Comparison of ENCODE assay signal across 8 cellular contexts in genomic region chr16:30956601-30957455, GRCh38. TPM values are rescaled to one million over a fixed set of nuclear protein-coding genes. Genes with fewer than 3 reads are reported as not detected.
DNase-seq lines count a peak whose midpoint lies in the region; ATAC-seq and TF ChIP-seq lines count a peak whose summit lies in the region.

No MANE protein-coding gene starts in this region.

- 28% methylated on average over 42 of the region's 42 CpGs for WGBS in right cardiac atrium

- H3K27me3 ChIP-seq in H7 (ENCODE audit: control insufficient read depth, insufficient read depth, low read length) (no peaks in the 10 kb centered on the region), right cardiac atrium (ENCODE audit: control insufficient read depth, insufficient read depth) (no peaks in the 10 kb centered on the region)

- peaks cover 24% of the 10 kb centered on the region for H3K36me3 ChIP-seq in H7 (replicated peaks; ENCODE audit: control insufficient read depth, insufficient read depth, low read length)

- peak; percentile 86 for ATAC-seq in right cardiac atrium

- peak overlapping the region; percentile 84 for H3K4me3 ChIP-seq in H7 (ENCODE audit: insufficient read depth, low read depth, low read length)
- peak overlapping the region; percentile 88 for H3K4me3 ChIP-seq in NB4 (ENCODE audit: low read depth, low read length)
- H3K4me3 ChIP-seq in right cardiac atrium (ENCODE audit: low read length), result peak overlapping the region; percentile 94

- H3K4me1 ChIP-seq in right cardiac atrium (ENCODE audit: control insufficient read depth, insufficient read depth, low read length), result no peaks in the 10 kb centered on the region

- no peak for TF ChIP-seq POLR2A in NB4 (IDR thresholded peaks at IDR 0.05; ENCODE audit: extremely low read depth, insufficient read length)

- peak overlapping the region; percentile 97 for H3K27ac ChIP-seq in right cardiac atrium (ENCODE audit: low read length)

- peak; percentile 86 for DNase-seq in EH (ENCODE audit: low read depth)
- DNase-seq in H7, result peak; percentile 97
- peak; percentile 94 for DNase-seq in NB4 (ENCODE audit: low read depth)
- peak; percentile 74 to 87 (median 82) for DNase-seq in T-helper 2 cell
- DNase-seq in anterior cingulate cortex (lab: John Stamatoyannopoulos, UW), result peak in 54 of 58 donors; percentile 41 to 90 (median 74)
- DNase-seq in right cardiac atrium, result peak; percentile 91 to 95 (median 94)
- DNase-seq in renal cortical epithelial cell (ENCODE audit: low read depth), result peak; percentile 80
- DNase-seq in NCI-H187 treated with DMSO at 0.1 percent for 48 hours (lab: John Stamatoyannopoulos, UW), result no peak

- H3K9me3 ChIP-seq in right cardiac atrium (ENCODE audit: control insufficient read depth, low read length), result no peaks in the 10 kb centered on the region

- intact Hi-C loops in right cardiac atrium (cut with DNase I), result no loop called here

- peak; percentile 28 for TF ChIP-seq CTCF in NB4 (IDR thresholded peaks at IDR 0.05; ENCODE audit: low read depth, low read length)

RNA-seq across cellular contexts. Expression of gene SETD1A, which starts 0.7 kb away (rescaled TPM):
- total RNA-seq in H7 (2014; rRNA removed; shearing (Covaris generic)), result 4.1 and 5.0 TPM in 2 replicates
- total RNA-seq in right cardiac atrium (10 to 100 TPM in 3 of 4 donors, 1 to 10 TPM in 1; 9.7 to 11.6 (median 10.2) TPM), renal cortical epithelial cell (1.0 and 7.6 TPM in 2 replicates)
- 9.6 TPM for polyA plus RNA-seq in right cardiac atrium

RNA-seq across cellular contexts. Expression of gene ORAI3, which starts 8.0 kb away (rescaled TPM):
- 15.3 and 18.4 TPM in 2 replicates for total RNA-seq in H7 (2014; rRNA removed; shearing (Covaris generic))
- 10 to 100 TPM; 11.8 to 14.6 (median 13.3) TPM for total RNA-seq in right cardiac atrium
- 15.5 TPM for polyA plus RNA-seq in right cardiac atrium
- total RNA-seq in renal cortical epithelial cell, result 32.5 and 51.4 TPM in 2 replicates

RNA-seq across cellular contexts. Expression of gene HSD3B7, which starts 28.2 kb away (rescaled TPM):
- 4.4 and 8.2 TPM in 2 replicates for total RNA-seq in H7 (2014; rRNA removed; shearing (Covaris generic))
- total RNA-seq in right cardiac atrium (1 to 10 TPM; 4.1 to 7.4 (median 5.6) TPM), renal cortical epithelial cell (49.9 and 82.7 TPM in 2 replicates)
- 6.8 TPM for polyA plus RNA-seq in right cardiac atrium

RNA-seq across cellular contexts. Expression of gene FBXL19, which starts 33.5 kb away (rescaled TPM):
- 78.3 and 89.8 TPM in 2 replicates for total RNA-seq in H7 (2014; rRNA removed; shearing (Covaris generic))
- 1 to 10 TPM; 5.1 to 8.4 (median 6.6) TPM for total RNA-seq in right cardiac atrium
- 8.3 TPM for polyA plus RNA-seq in right cardiac atrium
- total RNA-seq in renal cortical epithelial cell, result 25.7 and 34.3 TPM in 2 replicates

RNA-seq across cellular contexts. Expression of gene STX1B, which starts 53.6 kb away (rescaled TPM):
- 1.3 and 4.1 TPM in 2 replicates for total RNA-seq in H7 (2014; rRNA removed; shearing (Covaris generic))
- 1 to 10 TPM; 1.6 to 2.1 (median 1.8) TPM for total RNA-seq in right cardiac atrium
- 0.66 TPM for polyA plus RNA-seq in right cardiac atrium
- 0.80 TPM in 1 of 2 replicates, not detected in the other for total RNA-seq in renal cortical epithelial cell
